ENCODE assay signal across 8 cellular contexts in genomic region chr19:35740423-35741215, GRCh38. TPM values are rescaled to one million over a fixed set of nuclear protein-coding genes. Genes with fewer than 3 reads are reported as not detected.
A peak's percentile ranks its signal among the peaks of the same experiment; 100 is the strongest.
DNase-seq lines count a peak whose midpoint lies in the region; ATAC-seq, FAIRE-seq and TF ChIP-seq lines count a peak whose summit lies in the region.

No MANE protein-coding gene starts in this region.

- peaks cover 29% of the 10 kb centered on the region for H3K36me3 ChIP-seq in HUES6 (ENCODE audit: control insufficient read depth, insufficient read depth, low read length)
- H3K36me3 ChIP-seq in NT2/D1 (ENCODE audit: insufficient read depth, insufficient read length, low read length) = peaks cover 51% of the 10 kb centered on the region

- H3K27ac Mint-ChIP-seq in Calu3 (ENCODE audit: unreplicated experiment) = peak overlapping the region; percentile 89

- peaks cover 6% of the 10 kb centered on the region for H3K4me1 ChIP-seq in HUES6 (ENCODE audit: control insufficient read depth, insufficient read depth, low read length)
- peaks cover 9% of the 10 kb centered on the region for H3K4me1 ChIP-seq in NT2/D1 (ENCODE audit: insufficient read depth, insufficient read length)
- peaks cover 60% of the 10 kb centered on the region for H3K4me1 ChIP-seq in mononuclear cell (ENCODE audit: insufficient read depth, low read length)

- no peaks in the 10 kb centered on the region for H3K9me3 ChIP-seq in HUES6 (ENCODE audit: control insufficient read depth, insufficient read depth, low read depth, low read length)
- no peaks in the 10 kb centered on the region for H3K9me3 ChIP-seq in NT2/D1 (ENCODE audit: insufficient read depth, low read length)
- no peaks in the 10 kb centered on the region for H3K9me3 ChIP-seq in mononuclear cell (ENCODE audit: low read depth, low read length)

- peak overlapping the region; percentile 61 for H3K9ac ChIP-seq in HUES6 (ENCODE audit: low read length)
- peak overlapping the region; percentile 74 for H3K9ac ChIP-seq in NT2/D1 (ENCODE audit: insufficient read length, low read depth)

- peaks cover 20% of the 10 kb centered on the region for H3K4me1 Mint-ChIP-seq in Calu3 (ENCODE audit: low read depth, unreplicated experiment)

- no peaks in the 10 kb centered on the region for H3K9me3 Mint-ChIP-seq in Calu3 (ENCODE audit: low read depth, unreplicated experiment)

- H3K27me3 Mint-ChIP-seq in Calu3 (ENCODE audit: unreplicated experiment) = no peaks in the 10 kb centered on the region

- FAIRE-seq in endometrium (lab: Jason Lieb, UNC) = peak; percentile 64

- intact Hi-C loops in Calu3 (cut with micrococcal nuclease; ENCODE audit: unreplicated experiment) = loop anchor here (10.0 kb wide), 1 partner anchor 194 kb away; the partner anchor contains the start of gene LRFN3

- TF ChIP-seq CTCF in Calu3 (IDR thresholded peaks at IDR 0.05; ENCODE audit: unreplicated experiment) = no peak

- BruUV-seq in Calu3 (replicated peaks; lab: Mats Ljungman, UMichigan) = no TSS peak

- DNase-seq in Calu3 (peak; percentile 99), NT2/D1 (ENCODE audit: low read depth, low spot score) (peak; percentile 89)
- peak; percentile 91 for DNase-seq in activated CD8-positive, alpha-beta memory T cell treated with anti-CD3 and anti-CD28 coated beads, Interleukin-2, amount 50 U/mL, for 24 hours (ENCODE audit: extremely low read depth)
- DNase-seq in stimulated activated CD8-positive, alpha-beta memory T cell treated with anti-CD3 and anti-CD28 coated beads, Interleukin-2, amount 100 ng/mL, for 48 hours (ENCODE audit: low read depth in 2 of 2) = peak; percentile 96 to 97

- CTCF ChIA-PET in Calu3 (lab: Charles Lee) = interaction anchor here (0.8 to 1.4 kb wide), 4 partner anchors 22 to 139 kb away, joined by 3 to 5 read pairs (median 3); partner anchors contain the start of gene COX6B1

- H3K27me3 ChIP-seq in HUES6 (ENCODE audit: control insufficient read depth, insufficient read depth, low read length) = no peaks in the 10 kb centered on the region
- H3K27me3 ChIP-seq in NT2/D1 (ENCODE audit: insufficient read depth, insufficient read length) = no peaks in the 10 kb centered on the region
- no peaks in the 10 kb centered on the region for H3K27me3 ChIP-seq in mononuclear cell (ENCODE audit: insufficient read depth, low read length)

- H3K4me3 ChIP-seq in HUES6 (ENCODE audit: low read depth, low read length) (peak overlapping the region; percentile 81), NT2/D1 (ENCODE audit: insufficient read length, low read depth) (peak overlapping the region; percentile 53), mononuclear cell (ENCODE audit: low read length) (peak overlapping the region; percentile 70)

- no peak overlapping the region; the same call in 1 of the 2 replicates for H3K27ac ChIP-seq in HUES6 (ENCODE audit: low read depth, low read length)

- peak overlapping the region; percentile 97 for H3K4me3 Mint-ChIP-seq in Calu3 (ENCODE audit: low read depth, unreplicated experiment)

- H3K36me3 Mint-ChIP-seq in Calu3 (ENCODE audit: insufficient read depth, unreplicated experiment) = peaks cover 79% of the 10 kb centered on the region

- peak; percentile 47 for ATAC-seq in GM21390 (IDR thresholded peaks at IDR 0.05; ENCODE audit: unreplicated experiment)

RNA-seq across cellular contexts. Expression of gene IGFLR1, which starts 1.6 kb away (rescaled TPM):
- total RNA-seq in Calu3 (2022) = 9.2 and 9.9 TPM in 2 replicates
- 8.7 TPM for total RNA-seq in mononuclear cell

RNA-seq across cellular contexts. Expression of gene U2AF1L4, which starts 4.6 kb away (rescaled TPM):
- total RNA-seq in Calu3 (2022) = 15.1 and 16.2 TPM in 2 replicates
- 18.4 TPM for total RNA-seq in mononuclear cell

RNA-seq across cellular contexts. Expression of gene PSENEN, which starts 4.8 kb away (rescaled TPM):
- total RNA-seq in Calu3 (2022) = 114 and 126 TPM in 2 replicates
- total RNA-seq in mononuclear cell = 8.0 TPM

RNA-seq across cellular contexts. Expression of gene LIN37, which starts 7.8 kb away (rescaled TPM):
- total RNA-seq in Calu3 (2022) (12.4 and 15.9 TPM in 2 replicates), mononuclear cell (1.9 TPM)

RNA-seq across cellular contexts. Expression of gene HSPB6, which starts 16.2 kb away (rescaled TPM):
- total RNA-seq in Calu3 (2022) (0.71 and 0.93 TPM in 2 replicates), mononuclear cell (not detected)

Comparison
In these comparisons a context has a peak if more than half of its experiments do, and no peak if none do; other contexts are left out.
1. RNA of gene PSENEN, which starts 4.8 kb away (total RNA-seq): 114 to 126 TPM in Calu3; 8.0 TPM in mononuclear cell (single experiment); every median in the first group is over 10 times any median in the second.
2. Peak in every context shown above with its lines, with median percentiles within 50 percentile points of each other: DNase-seq and H3K4me3 ChIP-seq.